In the genomic region with DNA sequence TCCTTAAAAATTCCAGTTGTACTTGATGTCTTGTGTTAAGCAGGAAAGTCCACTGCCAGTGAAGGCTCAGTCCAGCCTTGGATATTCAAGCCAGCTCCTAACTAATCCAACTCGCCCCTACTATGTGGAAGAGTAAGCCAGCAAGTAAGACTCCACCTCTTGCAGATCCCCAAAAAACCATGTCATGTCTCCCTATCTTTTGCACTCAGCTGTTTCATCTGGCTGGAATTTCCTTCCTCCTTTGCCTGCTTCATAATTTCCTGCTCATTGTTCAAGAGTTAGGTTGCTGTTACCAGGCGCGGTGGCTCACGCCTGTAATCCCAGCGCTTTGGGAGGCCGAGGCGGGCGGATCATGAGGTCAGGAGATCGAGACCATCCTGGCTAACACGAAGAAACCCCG, we compare ENCODE assay signal across 20 cellular contexts.
"Had no signal": no experiment of that assay in that cellular context is flagged by ENCODE, and none has a peak within 500 bp of the region (broad histone marks: within the 10 kb centered on the region; RNA-seq: fewer than 3 reads in every experiment).

No MANE protein-coding gene starts in this region.

- H3K27ac ChIP-seq: transverse colon had no signal

- DNase-seq: activated CD4-positive, alpha-beta T cell treated with anti-CD3 and anti-CD28 coated beads, Interleukin-2, amount 10 ng/mL, durations not matched to agents 24 days and 14 days; activated CD4-positive, CD25-positive, alpha-beta regulatory T cell; activated CD8-positive, alpha-beta memory T cell treated with anti-CD3 and anti-CD28 coated beads, Interleukin-2, amount 50 U/mL, for 4 hours; activated CD8-positive, alpha-beta T cell treated with anti-CD3 and anti-CD28 coated beads, Interleukin-2, amount 10 ng/mL, durations not matched to agents 7 days and 5 days; activated gamma-delta T cell; activated T-cell treated with anti-CD3 and anti-CD28 coated beads, Interleukin-2, amount 50 U/mL, for 72 hours; amniotic stem cell; cerebellar nuclear complex; effector memory CD8-positive, alpha-beta T cell; hippocampal formation; left ventricle myocardium superior; mesenchymal stem cell; nucleus accumbens; posterior cingulate gyrus; small intestine; stimulated activated CD4-positive, alpha-beta T cell treated with anti-CD3 and anti-CD28 coated beads, Interleukin-4, amount 100 ng/mL, for 4 hours; stimulated activated CD8-positive, alpha-beta memory T cell treated with anti-CD3 and anti-CD28 coated beads, Interleukin-4, amount 100 ng/mL, for 48 hours; stimulated activated naive CD4-positive, alpha-beta T cell treated with Interleukin-2 at 50 U/mL for 16 hours; transverse colon had no signal

- FAIRE-seq: small intestine had no signal

- H3K4me1 ChIP-seq: transverse colon had no signal

- H3K4me3 ChIP-seq: transverse colon had no signal

- H3K9me3 ChIP-seq: transverse colon had no signal

- H3K27me3 ChIP-seq: transverse colon had no signal

- ATAC-seq: activated CD8-positive, alpha-beta T cell treated with anti-CD3 and anti-CD28 coated beads, Interleukin-2, amount 10 ng/mL, durations not matched to agents 7 days and 5 days; activated naive CD4-positive, alpha-beta T cell treated with anti-CD3 and anti-CD28 coated beads, Interleukin-2, amount 50 U/mL, for 72 hours; effector memory CD8-positive, alpha-beta T cell; left ventricle myocardium superior had no signal
